8 cellular contexts compared by ENCODE assay signal in the genomic region with DNA sequence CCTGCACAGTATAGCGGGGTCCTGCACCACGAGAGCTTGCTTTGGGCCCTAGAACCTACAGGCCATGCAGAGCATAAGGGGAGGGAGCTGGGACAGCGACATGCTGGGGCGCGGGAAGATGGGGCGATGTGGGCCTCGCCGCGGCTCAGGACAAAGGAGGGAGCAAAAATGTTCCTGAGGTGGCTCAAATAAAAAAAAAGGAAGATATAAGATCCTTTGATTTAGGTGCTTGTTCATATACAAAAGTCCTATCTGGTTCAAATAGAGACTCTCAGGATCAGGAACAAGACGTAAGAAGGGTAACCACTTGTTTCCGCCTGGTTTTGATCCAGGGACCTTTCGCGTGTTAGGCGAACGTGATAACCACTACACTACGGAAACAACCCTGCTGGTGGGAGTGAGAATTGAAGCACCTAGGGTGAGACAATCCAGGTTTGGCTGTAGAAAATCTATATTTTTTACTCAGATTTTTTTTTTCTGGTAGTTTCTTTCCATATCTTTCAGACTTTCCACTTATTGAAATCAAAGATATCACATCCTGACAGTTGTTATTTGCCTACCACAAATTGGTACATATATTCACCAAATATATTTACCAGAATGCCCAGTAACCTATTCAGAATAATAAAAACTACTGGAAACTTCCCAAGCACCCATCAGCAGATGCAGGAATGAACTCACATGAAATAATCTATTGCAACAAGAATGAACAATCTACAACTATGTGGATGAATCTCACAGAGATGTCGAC.
DNase-seq lines count a peak whose midpoint lies in the region; ATAC-seq, FAIRE-seq and TF ChIP-seq lines count a peak whose summit lies in the region.

No MANE protein-coding gene starts in this region.

- H3K36me3 ChIP-seq in suprapubic skin (no peaks in the 10 kb centered on the region), kidney (ENCODE audit: control insufficient read depth in 1 of 2, insufficient read depth in 2 of 2, low read length in 2 of 2) (no peaks in the 10 kb centered on the region)

- TF ChIP-seq EP300 in suprapubic skin (IDR thresholded peaks at IDR 0.05): no peak

- H3K4me3 ChIP-seq in epithelial cell of esophagus (ENCODE audit: low read length) (peak overlapping the region; percentile 25), suprapubic skin (no peak overlapping the region), kidney (ENCODE audit: low read length in 2 of 2) (no peak overlapping the region)

- H3K4me1 ChIP-seq in suprapubic skin (no peaks in the 10 kb centered on the region), kidney (ENCODE audit: control insufficient read depth in 1 of 2, insufficient read depth in 1 of 2, low read depth in 1 of 2, low read length in 2 of 2) (no peaks in the 10 kb centered on the region)

- peak; percentile 53 for ATAC-seq in HG03442 (IDR thresholded peaks at IDR 0.05; ENCODE audit: unreplicated experiment)

- peaks cover 61% of the 10 kb centered on the region for H3K27me3 ChIP-seq in suprapubic skin

- DNase-seq in ELF-1 (ENCODE audit: low read depth, low spot score) (peak; percentile 85), SK-N-DZ (ENCODE audit: low spot score) (peak; percentile 22), epithelial cell of esophagus (ENCODE audit: low read depth) (peak; percentile 82), suprapubic skin (ENCODE audit: low spot score in 2 of 2) (no peak), kidney (no peak)
- DNase-seq in stimulated activated CD4-positive, alpha-beta T cell treated with anti-CD3 and anti-CD28 coated beads, Interleukin-12 subunit alpha, Interleukin-12 subunit beta, amount 100 ng/mL, for 48 hours (ENCODE audit: low read depth in 2 of 3, low spot score in 1 of 3): peak; percentile 53 to 64 (median 61)
- no peak for DNase-seq in effector CD4-positive, alpha-beta T cell

- TF ChIP-seq CTCF in epithelial cell of esophagus (IDR thresholded peaks at IDR 0.05; ENCODE audit: insufficient read depth, low read depth, low read length, missing control alignments) (peak; percentile 64), suprapubic skin (IDR thresholded peaks at IDR 0.05) (no peak), kidney (IDR thresholded peaks at IDR 0.05; ENCODE audit: borderline replicate concordance, extremely low read depth, insufficient read depth) (no peak)

- H3K9me3 ChIP-seq in suprapubic skin: no peaks in the 10 kb centered on the region
- no peaks in the 10 kb centered on the region for H3K9me3 ChIP-seq in kidney (ENCODE audit: control insufficient read depth in 1 of 2, low read length in 2 of 2)

- no peak for TF ChIP-seq POLR2A in suprapubic skin (IDR thresholded peaks at IDR 0.05)

- 17% methylated on average over 17 of the region's 17 CpGs for WGBS in suprapubic skin

- no peak overlapping the region for H3K9ac ChIP-seq in kidney (ENCODE audit: low read length in 2 of 2)

- FAIRE-seq in kidney (lab: Jason Lieb, UNC): no peak

- intact Hi-C loops in kidney (cut with DNase I): no loop called here

- no peak overlapping the region for H3K27ac ChIP-seq in suprapubic skin
- no peak overlapping the region for H3K27ac ChIP-seq in kidney (ENCODE audit: low read depth in 2 of 2, low read length in 2 of 2)

Comparison
In these comparisons a context has a peak if more than half of its experiments do, and no peak if none do; other contexts are left out.
1. DNase-seq: peak in ELF-1 (single experiment), SK-N-DZ (single experiment), epithelial cell of esophagus (single experiment) and stimulated activated CD4-positive, alpha-beta T cell treated with anti-CD3 and anti-CD28 coated beads, Interleukin-12 subunit alpha, Interleukin-12 subunit beta, amount 100 ng/mL, for 48 hours (3 of 3); none in effector CD4-positive, alpha-beta T cell (single experiment), suprapubic skin (0 of 2) and kidney (single experiment).